Comparison of ENCODE assay signal across 1 cellular context in the genomic region with DNA sequence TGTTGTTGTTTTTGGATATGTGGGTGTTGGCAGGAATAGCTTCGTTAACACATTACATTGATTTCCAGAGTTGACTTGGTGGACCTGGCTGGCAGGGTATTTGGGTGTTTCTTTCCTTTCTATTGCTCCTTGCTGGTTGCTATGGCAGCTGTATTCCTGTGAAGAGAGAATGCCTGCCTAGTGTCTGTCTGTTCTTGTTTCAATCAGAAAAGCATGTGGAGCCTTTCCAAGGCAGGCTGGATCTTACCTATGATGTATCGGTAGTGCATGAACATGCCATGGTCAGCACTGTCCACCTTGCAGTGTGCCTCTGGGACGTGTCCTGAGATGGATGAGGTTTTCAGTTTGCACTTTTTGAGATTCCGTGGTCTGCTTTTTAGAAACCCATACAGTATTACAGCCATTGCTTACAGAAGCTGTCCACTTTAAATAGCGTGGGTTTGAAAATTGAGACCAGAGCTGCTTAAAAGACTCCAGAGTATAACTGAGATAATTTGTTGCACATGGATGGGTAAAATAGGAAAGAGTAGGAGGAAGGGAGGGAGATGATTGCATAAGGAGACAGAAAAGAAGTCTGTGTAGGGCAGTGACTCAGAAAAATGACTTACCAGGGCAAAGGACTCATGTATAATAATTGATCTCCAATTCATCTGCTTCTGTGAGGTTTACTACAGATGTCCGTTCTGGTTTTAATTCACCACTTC.
TF ChIP-seq lines count a peak whose summit lies in the region.

No MANE protein-coding gene starts in this region.

TF ChIP-seq in WTC11, 78 proteins besides CTCF, POLR2A, EP300 and RAD21 (continued from another document):
- TF ChIP-seq, protein P1, sequence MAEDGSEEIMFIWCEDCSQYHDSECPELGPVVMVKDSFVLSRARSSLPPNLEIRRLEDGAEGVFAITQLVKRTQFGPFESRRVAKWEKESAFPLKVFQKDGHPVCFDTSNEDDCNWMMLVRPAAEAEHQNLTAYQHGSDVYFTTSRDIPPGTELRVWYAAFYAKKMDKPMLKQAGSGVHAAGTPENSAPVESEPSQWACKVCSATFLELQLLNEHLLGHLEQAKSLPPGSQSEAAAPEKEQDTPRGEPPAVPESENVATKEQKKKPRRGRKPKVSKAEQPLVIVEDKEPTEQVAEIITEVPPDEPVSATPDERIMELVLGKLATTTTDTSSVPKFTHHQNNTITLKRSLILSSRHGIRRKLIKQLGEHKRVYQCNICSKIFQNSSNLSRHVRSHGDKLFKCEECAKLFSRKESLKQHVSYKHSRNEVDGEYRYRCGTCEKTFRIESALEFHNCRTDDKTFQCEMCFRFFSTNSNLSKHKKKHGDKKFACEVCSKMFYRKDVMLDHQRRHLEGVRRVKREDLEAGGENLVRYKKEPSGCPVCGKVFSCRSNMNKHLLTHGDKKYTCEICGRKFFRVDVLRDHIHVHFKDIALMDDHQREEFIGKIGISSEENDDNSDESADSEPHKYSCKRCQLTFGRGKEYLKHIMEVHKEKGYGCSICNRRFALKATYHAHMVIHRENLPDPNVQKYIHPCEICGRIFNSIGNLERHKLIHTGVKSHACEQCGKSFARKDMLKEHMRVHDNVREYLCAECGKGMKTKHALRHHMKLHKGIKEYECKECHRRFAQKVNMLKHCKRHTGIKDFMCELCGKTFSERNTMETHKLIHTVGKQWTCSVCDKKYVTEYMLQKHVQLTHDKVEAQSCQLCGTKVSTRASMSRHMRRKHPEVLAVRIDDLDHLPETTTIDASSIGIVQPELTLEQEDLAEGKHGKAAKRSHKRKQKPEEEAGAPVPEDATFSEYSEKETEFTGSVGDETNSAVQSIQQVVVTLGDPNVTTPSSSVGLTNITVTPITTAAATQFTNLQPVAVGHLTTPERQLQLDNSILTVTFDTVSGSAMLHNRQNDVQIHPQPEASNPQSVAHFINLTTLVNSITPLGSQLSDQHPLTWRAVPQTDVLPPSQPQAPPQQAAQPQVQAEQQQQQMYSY (CRISPR knock-in tag; IDR thresholded peaks at IDR 0.05): no peak
- TF ChIP-seq MXD4 (CRISPR knock-in tag; IDR thresholded peaks at IDR 0.05; ENCODE audit: borderline replicate concordance) (no peak), ELF4 (CRISPR knock-in tag; IDR thresholded peaks at IDR 0.05; ENCODE audit: low read depth) (no peak), PREB (CRISPR knock-in tag; IDR thresholded peaks at IDR 0.05; ENCODE audit: borderline replicate concordance) (no peak), TEAD1 (CRISPR knock-in tag; IDR thresholded peaks at IDR 0.05) (no peak), STAT6 (CRISPR knock-in tag; conservative IDR thresholded peaks at IDR 0.05; ENCODE audit: low read depth) (no peak)
- TF ChIP-seq, protein P2, sequence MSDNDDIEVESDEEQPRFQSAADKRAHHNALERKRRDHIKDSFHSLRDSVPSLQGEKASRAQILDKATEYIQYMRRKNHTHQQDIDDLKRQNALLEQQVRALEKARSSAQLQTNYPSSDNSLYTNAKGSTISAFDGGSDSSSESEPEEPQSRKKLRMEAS (CRISPR knock-in tag; IDR thresholded peaks at IDR 0.05): no peak
TF ChIP-seq in WTC11: peak in this region for 0.
